In the genomic region with DNA sequence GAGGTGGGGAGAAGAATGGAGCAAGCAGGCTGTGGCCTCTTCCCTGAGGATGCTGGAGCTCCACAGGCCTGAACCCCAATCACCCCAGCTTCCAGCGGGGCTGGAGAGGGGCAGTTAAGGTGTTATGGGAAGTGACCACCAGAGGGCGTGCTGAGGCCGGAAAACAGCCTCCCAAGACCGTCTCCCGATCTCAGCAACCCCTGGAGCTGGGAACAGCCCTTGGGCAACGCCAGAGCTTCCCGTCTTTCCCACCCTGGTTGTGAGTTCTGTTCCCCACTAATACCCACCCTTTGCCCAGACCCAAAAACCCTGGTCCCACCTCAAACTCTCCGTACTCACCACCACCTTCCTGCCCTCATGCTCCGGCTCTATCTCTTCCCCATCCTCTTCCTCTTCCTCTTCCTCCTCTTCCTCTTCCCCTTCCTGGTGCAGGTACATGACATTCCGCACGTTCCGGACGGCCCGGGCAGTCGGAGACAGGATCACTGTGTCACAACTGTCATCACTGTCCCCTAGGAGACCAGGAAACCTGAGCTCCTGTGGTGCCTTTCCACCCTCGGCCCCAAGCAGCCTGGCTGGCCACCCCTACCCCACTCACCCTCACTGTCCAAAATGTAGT, we compare ENCODE assay signal across 1 cellular context.
A peak's percentile ranks its signal among the peaks of the same experiment; 100 is the strongest.
TF ChIP-seq lines count a peak whose summit lies in the region.

No MANE protein-coding gene starts in this region.

TF ChIP-seq in K562, 482 proteins besides CTCF, POLR2A, EP300 and RAD21 (continued from another document and continues in another):
- TF ChIP-seq CEBPG (CRISPR knock-in tag; IDR thresholded peaks at IDR 0.05): no peak
- no peak for TF ChIP-seq CEBPG (tag; conservative IDR thresholded peaks at IDR 0.05 in 1 of 2, IDR thresholded peaks at IDR 0.05 in 1 of 2)
- TF ChIP-seq, protein P1, sequence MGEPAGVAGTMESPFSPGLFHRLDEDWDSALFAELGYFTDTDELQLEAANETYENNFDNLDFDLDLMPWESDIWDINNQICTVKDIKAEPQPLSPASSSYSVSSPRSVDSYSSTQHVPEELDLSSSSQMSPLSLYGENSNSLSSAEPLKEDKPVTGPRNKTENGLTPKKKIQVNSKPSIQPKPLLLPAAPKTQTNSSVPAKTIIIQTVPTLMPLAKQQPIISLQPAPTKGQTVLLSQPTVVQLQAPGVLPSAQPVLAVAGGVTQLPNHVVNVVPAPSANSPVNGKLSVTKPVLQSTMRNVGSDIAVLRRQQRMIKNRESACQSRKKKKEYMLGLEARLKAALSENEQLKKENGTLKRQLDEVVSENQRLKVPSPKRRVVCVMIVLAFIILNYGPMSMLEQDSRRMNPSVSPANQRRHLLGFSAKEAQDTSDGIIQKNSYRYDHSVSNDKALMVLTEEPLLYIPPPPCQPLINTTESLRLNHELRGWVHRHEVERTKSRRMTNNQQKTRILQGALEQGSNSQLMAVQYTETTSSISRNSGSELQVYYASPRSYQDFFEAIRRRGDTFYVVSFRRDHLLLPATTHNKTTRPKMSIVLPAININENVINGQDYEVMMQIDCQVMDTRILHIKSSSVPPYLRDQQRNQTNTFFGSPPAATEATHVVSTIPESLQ (CRISPR knock-in tag; IDR thresholded peaks at IDR 0.05): no peak
- TF ChIP-seq, protein P2, sequence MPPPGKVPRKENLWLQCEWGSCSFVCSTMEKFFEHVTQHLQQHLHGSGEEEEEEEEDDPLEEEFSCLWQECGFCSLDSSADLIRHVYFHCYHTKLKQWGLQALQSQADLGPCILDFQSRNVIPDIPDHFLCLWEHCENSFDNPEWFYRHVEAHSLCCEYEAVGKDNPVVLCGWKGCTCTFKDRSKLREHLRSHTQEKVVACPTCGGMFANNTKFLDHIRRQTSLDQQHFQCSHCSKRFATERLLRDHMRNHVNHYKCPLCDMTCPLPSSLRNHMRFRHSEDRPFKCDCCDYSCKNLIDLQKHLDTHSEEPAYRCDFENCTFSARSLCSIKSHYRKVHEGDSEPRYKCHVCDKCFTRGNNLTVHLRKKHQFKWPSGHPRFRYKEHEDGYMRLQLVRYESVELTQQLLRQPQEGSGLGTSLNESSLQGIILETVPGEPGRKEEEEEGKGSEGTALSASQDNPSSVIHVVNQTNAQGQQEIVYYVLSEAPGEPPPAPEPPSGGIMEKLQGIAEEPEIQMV (tag; conservative IDR thresholded peaks at IDR 0.05; ENCODE audit: low read depth): no peak
- no peak for TF ChIP-seq ZNF717 (CRISPR knock-in tag; IDR thresholded peaks at IDR 0.05)
- no peak for TF ChIP-seq MYNN (IDR thresholded peaks at IDR 0.05)
- TF ChIP-seq MYNN (CRISPR knock-in tag; IDR thresholded peaks at IDR 0.05): no peak
- TF ChIP-seq SPI1 (IDR thresholded peaks at IDR 0.05; ENCODE audit: borderline replicate concordance, low read depth, low read length): peak; percentile 45; the same call in 1 of the 2 replicates
- no peak for TF ChIP-seq ADNP (tag; IDR thresholded peaks at IDR 0.05)
- TF ChIP-seq, protein P3, sequence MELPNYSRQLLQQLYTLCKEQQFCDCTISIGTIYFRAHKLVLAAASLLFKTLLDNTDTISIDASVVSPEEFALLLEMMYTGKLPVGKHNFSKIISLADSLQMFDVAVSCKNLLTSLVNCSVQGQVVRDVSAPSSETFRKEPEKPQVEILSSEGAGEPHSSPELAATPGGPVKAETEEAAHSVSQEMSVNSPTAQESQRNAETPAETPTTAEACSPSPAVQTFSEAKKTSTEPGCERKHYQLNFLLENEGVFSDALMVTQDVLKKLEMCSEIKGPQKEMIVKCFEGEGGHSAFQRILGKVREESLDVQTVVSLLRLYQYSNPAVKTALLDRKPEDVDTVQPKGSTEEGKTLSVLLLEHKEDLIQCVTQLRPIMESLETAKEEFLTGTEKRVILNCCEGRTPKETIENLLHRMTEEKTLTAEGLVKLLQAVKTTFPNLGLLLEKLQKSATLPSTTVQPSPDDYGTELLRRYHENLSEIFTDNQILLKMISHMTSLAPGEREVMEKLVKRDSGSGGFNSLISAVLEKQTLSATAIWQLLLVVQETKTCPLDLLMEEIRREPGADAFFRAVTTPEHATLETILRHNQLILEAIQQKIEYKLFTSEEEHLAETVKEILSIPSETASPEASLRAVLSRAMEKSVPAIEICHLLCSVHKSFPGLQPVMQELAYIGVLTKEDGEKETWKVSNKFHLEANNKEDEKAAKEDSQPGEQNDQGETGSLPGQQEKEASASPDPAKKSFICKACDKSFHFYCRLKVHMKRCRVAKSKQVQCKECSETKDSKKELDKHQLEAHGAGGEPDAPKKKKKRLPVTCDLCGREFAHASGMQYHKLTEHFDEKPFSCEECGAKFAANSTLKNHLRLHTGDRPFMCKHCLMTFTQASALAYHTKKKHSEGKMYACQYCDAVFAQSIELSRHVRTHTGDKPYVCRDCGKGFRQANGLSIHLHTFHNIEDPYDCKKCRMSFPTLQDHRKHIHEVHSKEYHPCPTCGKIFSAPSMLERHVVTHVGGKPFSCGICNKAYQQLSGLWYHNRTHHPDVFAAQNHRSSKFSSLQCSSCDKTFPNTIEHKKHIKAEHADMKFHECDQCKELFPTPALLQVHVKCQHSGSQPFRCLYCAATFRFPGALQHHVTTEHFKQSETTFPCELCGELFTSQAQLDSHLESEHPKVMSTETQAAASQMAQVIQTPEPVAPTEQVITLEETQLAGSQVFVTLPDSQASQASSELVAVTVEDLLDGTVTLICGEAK (IDR thresholded peaks at IDR 0.05): peak; percentile 62; the same call in 1 of the 2 replicates
- TF ChIP-seq, protein P3 (CRISPR knock-in tag; IDR thresholded peaks at IDR 0.05): no peak
- TF ChIP-seq, protein P4, sequence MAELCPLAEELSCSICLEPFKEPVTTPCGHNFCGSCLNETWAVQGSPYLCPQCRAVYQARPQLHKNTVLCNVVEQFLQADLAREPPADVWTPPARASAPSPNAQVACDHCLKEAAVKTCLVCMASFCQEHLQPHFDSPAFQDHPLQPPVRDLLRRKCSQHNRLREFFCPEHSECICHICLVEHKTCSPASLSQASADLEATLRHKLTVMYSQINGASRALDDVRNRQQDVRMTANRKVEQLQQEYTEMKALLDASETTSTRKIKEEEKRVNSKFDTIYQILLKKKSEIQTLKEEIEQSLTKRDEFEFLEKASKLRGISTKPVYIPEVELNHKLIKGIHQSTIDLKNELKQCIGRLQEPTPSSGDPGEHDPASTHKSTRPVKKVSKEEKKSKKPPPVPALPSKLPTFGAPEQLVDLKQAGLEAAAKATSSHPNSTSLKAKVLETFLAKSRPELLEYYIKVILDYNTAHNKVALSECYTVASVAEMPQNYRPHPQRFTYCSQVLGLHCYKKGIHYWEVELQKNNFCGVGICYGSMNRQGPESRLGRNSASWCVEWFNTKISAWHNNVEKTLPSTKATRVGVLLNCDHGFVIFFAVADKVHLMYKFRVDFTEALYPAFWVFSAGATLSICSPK (IDR thresholded peaks at IDR 0.05; ENCODE audit: borderline replicate concordance): no peak; the same call in 1 of the 2 replicates
- TF ChIP-seq GTF2F1 (IDR thresholded peaks at IDR 0.05; ENCODE audit: low read depth, low read length): no peak
- TF ChIP-seq ZNF324 (CRISPR knock-in tag; IDR thresholded peaks at IDR 0.05): no peak
- no peak for TF ChIP-seq CBX8 (IDR thresholded peaks at IDR 0.05; ENCODE audit: borderline replicate concordance, extremely low read depth, low read depth, low read length, poor library complexity, severe bottlenecking)
- no peak for TF ChIP-seq MTA1 (IDR thresholded peaks at IDR 0.05; ENCODE audit: borderline replicate concordance)
- TF ChIP-seq ARHGAP35 (IDR thresholded peaks at IDR 0.05; ENCODE audit: partially characterized antibody): no peak
- no peak for TF ChIP-seq SRSF9 (IDR thresholded peaks at IDR 0.05; ENCODE audit: borderline replicate concordance, low read depth, low read length)
- TF ChIP-seq HDAC3 (IDR thresholded peaks at IDR 0.05; ENCODE audit: borderline replicate concordance, partially characterized antibody): no peak
- TF ChIP-seq NFIC (IDR thresholded peaks at IDR 0.05): no peak; the same call in 1 of the 2 replicates
- peak; percentile 94; the same call in 1 of the 2 replicates for TF ChIP-seq HDGF (IDR thresholded peaks at IDR 0.05)
- TF ChIP-seq SREBF2 (CRISPR knock-in tag; IDR thresholded peaks at IDR 0.05): no peak
- TF ChIP-seq ZNF699 (CRISPR knock-in tag; IDR thresholded peaks at IDR 0.05; ENCODE audit: insufficient replicate concordance): no peak
- TF ChIP-seq ZNF263 (CRISPR knock-in tag; IDR thresholded peaks at IDR 0.05; ENCODE audit: borderline replicate concordance): no peak; the same call in 1 of the 2 replicates
- TF ChIP-seq TAL1 (IDR thresholded peaks at IDR 0.05): no peak
- no peak for TF ChIP-seq HNRNPUL1 (IDR thresholded peaks at IDR 0.05; ENCODE audit: low read length)
- TF ChIP-seq KHSRP (IDR thresholded peaks at IDR 0.05): no peak
- TF ChIP-seq SMARCE1 (IDR thresholded peaks at IDR 0.05): 0 out of 2 replicates have a peak, but pooled peaks have one; percentile 33
- TF ChIP-seq ARID1B (IDR thresholded peaks at IDR 0.05): peak; percentile 34; the same call in 1 of the 2 replicates
- no peak for TF ChIP-seq PRMT5 (CRISPR knock-in tag; IDR thresholded peaks at IDR 0.05)
- TF ChIP-seq NCOA1 (IDR thresholded peaks at IDR 0.05; ENCODE audit: low read depth): peak; percentile 26; the same call in 1 of the 2 replicates
- no peak for TF ChIP-seq MCM2 (IDR thresholded peaks at IDR 0.05; ENCODE audit: low read depth)
- TF ChIP-seq, protein P5, sequence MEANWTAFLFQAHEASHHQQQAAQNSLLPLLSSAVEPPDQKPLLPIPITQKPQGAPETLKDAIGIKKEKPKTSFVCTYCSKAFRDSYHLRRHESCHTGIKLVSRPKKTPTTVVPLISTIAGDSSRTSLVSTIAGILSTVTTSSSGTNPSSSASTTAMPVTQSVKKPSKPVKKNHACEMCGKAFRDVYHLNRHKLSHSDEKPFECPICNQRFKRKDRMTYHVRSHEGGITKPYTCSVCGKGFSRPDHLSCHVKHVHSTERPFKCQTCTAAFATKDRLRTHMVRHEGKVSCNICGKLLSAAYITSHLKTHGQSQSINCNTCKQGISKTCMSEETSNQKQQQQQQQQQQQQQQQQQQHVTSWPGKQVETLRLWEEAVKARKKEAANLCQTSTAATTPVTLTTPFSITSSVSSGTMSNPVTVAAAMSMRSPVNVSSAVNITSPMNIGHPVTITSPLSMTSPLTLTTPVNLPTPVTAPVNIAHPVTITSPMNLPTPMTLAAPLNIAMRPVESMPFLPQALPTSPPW (CRISPR knock-in tag; IDR thresholded peaks at IDR 0.05): peak; percentile 41
- TF ChIP-seq ZNF445 (CRISPR knock-in tag; IDR thresholded peaks at IDR 0.05; ENCODE audit: low read depth): no peak
- TF ChIP-seq ARID2 (IDR thresholded peaks at IDR 0.05): peak; percentile 74
- TF ChIP-seq PHF21A (IDR thresholded peaks at IDR 0.05; ENCODE audit: borderline replicate concordance, low read depth): no peak
- no peak for TF ChIP-seq SIN3B (IDR thresholded peaks at IDR 0.05; ENCODE audit: low read depth)
- TF ChIP-seq MYC (IDR thresholded peaks at IDR 0.05; ENCODE audit: low read depth, low read length): no peak
- TF ChIP-seq MYC (CRISPR knock-in tag; IDR thresholded peaks at IDR 0.05; ENCODE audit: borderline replicate concordance, low read depth): no peak
- TF ChIP-seq, protein P6, sequence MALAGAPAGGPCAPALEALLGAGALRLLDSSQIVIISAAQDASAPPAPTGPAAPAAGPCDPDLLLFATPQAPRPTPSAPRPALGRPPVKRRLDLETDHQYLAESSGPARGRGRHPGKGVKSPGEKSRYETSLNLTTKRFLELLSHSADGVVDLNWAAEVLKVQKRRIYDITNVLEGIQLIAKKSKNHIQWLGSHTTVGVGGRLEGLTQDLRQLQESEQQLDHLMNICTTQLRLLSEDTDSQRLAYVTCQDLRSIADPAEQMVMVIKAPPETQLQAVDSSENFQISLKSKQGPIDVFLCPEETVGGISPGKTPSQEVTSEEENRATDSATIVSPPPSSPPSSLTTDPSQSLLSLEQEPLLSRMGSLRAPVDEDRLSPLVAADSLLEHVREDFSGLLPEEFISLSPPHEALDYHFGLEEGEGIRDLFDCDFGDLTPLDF (CRISPR knock-in tag; IDR thresholded peaks at IDR 0.05): no peak
- TF ChIP-seq CHD2 (IDR thresholded peaks at IDR 0.05; ENCODE audit: low read depth, low read length): no peak
- TF ChIP-seq PRPF4 (IDR thresholded peaks at IDR 0.05; ENCODE audit: insufficient read depth, low read depth, low read length, poor library complexity, severe bottlenecking): no peak
- TF ChIP-seq, protein P7, sequence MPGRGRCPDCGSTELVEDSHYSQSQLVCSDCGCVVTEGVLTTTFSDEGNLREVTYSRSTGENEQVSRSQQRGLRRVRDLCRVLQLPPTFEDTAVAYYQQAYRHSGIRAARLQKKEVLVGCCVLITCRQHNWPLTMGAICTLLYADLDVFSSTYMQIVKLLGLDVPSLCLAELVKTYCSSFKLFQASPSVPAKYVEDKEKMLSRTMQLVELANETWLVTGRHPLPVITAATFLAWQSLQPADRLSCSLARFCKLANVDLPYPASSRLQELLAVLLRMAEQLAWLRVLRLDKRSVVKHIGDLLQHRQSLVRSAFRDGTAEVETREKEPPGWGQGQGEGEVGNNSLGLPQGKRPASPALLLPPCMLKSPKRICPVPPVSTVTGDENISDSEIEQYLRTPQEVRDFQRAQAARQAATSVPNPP (IDR thresholded peaks at IDR 0.05; ENCODE audit: borderline replicate concordance, insufficient read depth, insufficient read length): no peak
- TF ChIP-seq FOXM1 (IDR thresholded peaks at IDR 0.05; ENCODE audit: low read depth): no peak
- TF ChIP-seq FOXM1 (CRISPR knock-in tag; IDR thresholded peaks at IDR 0.05; ENCODE audit: low read depth): no peak
- no peak for TF ChIP-seq ZNF707 (CRISPR knock-in tag; conservative IDR thresholded peaks at IDR 0.05)
- no peak for TF ChIP-seq HMG20B (CRISPR knock-in tag; IDR thresholded peaks at IDR 0.05)
- TF ChIP-seq TFAM (CRISPR knock-in tag; conservative IDR thresholded peaks at IDR 0.05): no peak
